ENCODE assay signal across 8 cellular contexts in the genomic region with DNA sequence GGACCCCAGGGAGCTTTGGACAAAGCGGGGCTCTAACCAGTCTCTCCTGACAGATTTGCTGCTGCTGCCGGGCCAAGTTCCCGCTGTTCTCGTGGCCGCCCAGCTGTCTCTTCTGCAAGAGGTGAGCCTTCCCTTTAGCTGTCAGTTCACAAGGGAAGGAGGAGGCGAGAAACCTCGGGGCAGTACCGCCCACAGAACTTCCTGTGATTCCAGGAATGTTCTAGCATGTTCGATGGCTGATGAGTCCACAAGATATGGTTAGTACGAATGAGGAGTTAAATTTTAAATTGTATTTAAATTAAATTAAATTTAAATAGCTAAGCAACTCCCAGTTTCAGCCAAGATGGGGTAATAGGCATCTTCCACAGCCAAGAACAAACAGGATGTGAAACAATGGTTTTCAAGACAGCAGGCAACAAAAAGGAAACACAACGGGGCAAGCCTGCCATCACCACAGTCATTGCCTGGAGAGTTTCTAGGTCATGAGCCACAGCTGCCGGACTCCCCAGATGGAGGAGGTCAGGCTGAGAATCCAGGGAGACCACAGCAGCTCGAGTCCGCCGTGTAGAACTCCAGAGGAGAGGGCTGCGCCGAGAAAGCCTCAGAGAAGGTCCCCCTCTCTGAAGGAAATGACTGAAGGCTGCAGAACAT. TPM values are rescaled to one million over a fixed set of nuclear protein-coding genes. Genes with fewer than 3 reads are reported as not detected.
DNase-seq lines count a peak whose midpoint lies in the region; ATAC-seq and TF ChIP-seq lines count a peak whose summit lies in the region.

No MANE protein-coding gene starts in this region.

- H3K4me1 Mint-ChIP-seq in nephron progenitor cell: peaks cover 38% of the 10 kb centered on the region

- peaks cover 3% of the 10 kb centered on the region for H3K27me3 Mint-ChIP-seq in nephron progenitor cell (ENCODE audit: low read depth, poor library complexity)

- peaks cover 27% of the 10 kb centered on the region for H3K36me3 Mint-ChIP-seq in nephron progenitor cell (ENCODE audit: low read depth)

- TF ChIP-seq CTCF in GM10266 (IDR thresholded peaks at IDR 0.05; ENCODE audit: control insufficient read depth, insufficient read depth, low read depth, missing control alignments) (no peak), RWPE1 (conservative IDR thresholded peaks at IDR 0.05; ENCODE audit: low read depth) (no peak), osteoblast (IDR thresholded peaks at IDR 0.05; ENCODE audit: extremely low read depth, low read depth, low read length) (no peak), WERI-Rb-1 (IDR thresholded peaks at IDR 0.05; ENCODE audit: low read depth, low read length) (no peak), nephron progenitor cell (IDR thresholded peaks at IDR 0.05) (no peak)

- peak; percentile 70 for ATAC-seq in GM21723 (IDR thresholded peaks at IDR 0.05; ENCODE audit: unreplicated experiment)

- H3K4me2 ChIP-seq in osteoblast (ENCODE audit: insufficient read depth, low read length): no peak overlapping the region

- H3K27me3 ChIP-seq in osteoblast (ENCODE audit: insufficient read depth, low read length) (no peaks in the 10 kb centered on the region), WERI-Rb-1 (ENCODE audit: insufficient read depth, low read depth, severe bottlenecking) (no peaks in the 10 kb centered on the region)

- H3K4me3 ChIP-seq in osteoblast (ENCODE audit: insufficient read depth, low read length) (no peak overlapping the region), WERI-Rb-1 (ENCODE audit: low read depth, low read length) (no peak overlapping the region)

- CTCF ChIA-PET in RWPE1 (lab: Yijun Ruan, JAX): no interaction called here

- POLR2A ChIA-PET in RWPE1 (lab: Yijun Ruan, JAX; ENCODE audit: low non-redundant PET): no interaction called here

- H4K20me1 ChIP-seq in osteoblast (ENCODE audit: insufficient read depth, low read length): no peaks in the 10 kb centered on the region

- peak overlapping the region; percentile 83 for H3K27ac ChIP-seq in RWPE1
- H3K27ac ChIP-seq in osteoblast (ENCODE audit: low read depth, low read length): no peak overlapping the region
- no peak overlapping the region for H3K27ac ChIP-seq in WERI-Rb-1

- H3K36me3 ChIP-seq in osteoblast (ENCODE audit: insufficient read depth, low read length): no peaks in the 10 kb centered on the region
- H3K36me3 ChIP-seq in WERI-Rb-1: peaks cover 20% of the 10 kb centered on the region

- peaks cover 22% of the 10 kb centered on the region for H3K9me3 Mint-ChIP-seq in nephron progenitor cell

- no peak overlapping the region for H3K4me3 Mint-ChIP-seq in nephron progenitor cell

- H3K79me2 ChIP-seq in osteoblast (ENCODE audit: insufficient read depth, low read length): no peaks in the 10 kb centered on the region

- H3K27ac Mint-ChIP-seq in nephron progenitor cell: no peak overlapping the region

- peak overlapping the region; percentile 33 for H2AFZ ChIP-seq in osteoblast (ENCODE audit: low read length)

- peaks cover 12% of the 10 kb centered on the region for H3K4me1 ChIP-seq in osteoblast (ENCODE audit: insufficient read depth, low read length)

- DNase-seq in GM10266 (ENCODE audit: extremely low spot score) (peak; percentile 69), RWPE1 (ENCODE audit: low spot score) (peak; percentile 33), dermis blood vessel endothelial cell (peak; percentile 85), osteoblast (ENCODE audit: insufficient read length, low spot score, missing footprints) (peak; percentile 88), WERI-Rb-1 (no peak), NCI-H1417 (lab: John Stamatoyannopoulos, UW) (no peak), nephron progenitor cell (no peak)

- H3K9me3 ChIP-seq in osteoblast (ENCODE audit: low read depth, low read length) (no peaks in the 10 kb centered on the region), WERI-Rb-1 (ENCODE audit: severe bottlenecking) (no peaks in the 10 kb centered on the region)

RNA-seq across cellular contexts. Expression of a gene that starts 9.5 kb away (rescaled TPM):
- total RNA-seq in dermis blood vessel endothelial cell: 170 and 206 TPM in 2 replicates
- total RNA-seq in osteoblast: 225 and 230 TPM in 2 replicates

RNA-seq across cellular contexts. Expression of a gene that starts 35.6 kb away (rescaled TPM):
- total RNA-seq in dermis blood vessel endothelial cell (2.1 and 2.7 TPM in 2 replicates), osteoblast (0.72 and 1.5 TPM in 2 replicates)

RNA-seq across cellular contexts. Expression of a gene that starts 47.4 kb away (rescaled TPM):
- total RNA-seq in dermis blood vessel endothelial cell (16.8 and 17.3 TPM in 2 replicates), osteoblast (4.0 and 8.3 TPM in 2 replicates)

RNA-seq across cellular contexts. Expression of a gene that starts 54.8 kb away (rescaled TPM):
- total RNA-seq in dermis blood vessel endothelial cell: 2.3 and 2.6 TPM in 2 replicates
- 4.7 and 5.1 TPM in 2 replicates for total RNA-seq in osteoblast

RNA-seq across cellular contexts. Expression of a gene that starts 59.3 kb away (rescaled TPM):
- total RNA-seq in dermis blood vessel endothelial cell (102 and 167 TPM in 2 replicates), osteoblast (166 and 239 TPM in 2 replicates)

Comparison
In these comparisons a context has a peak if more than half of its experiments do, and no peak if none do; other contexts are left out.
1. DNase-seq: peak in GM10266 (single experiment), RWPE1 (single experiment), dermis blood vessel endothelial cell (single experiment) and osteoblast (single experiment); none in WERI-Rb-1 (single experiment), NCI-H1417 (0 of 3) and nephron progenitor cell (single experiment).